Comparison of ENCODE assay signal across 22 cellular contexts in genomic region chr6:169857343-169858292, GRCh38.
DNase-seq lines count a peak whose midpoint lies in the region; ATAC-seq, FAIRE-seq and TF ChIP-seq lines count a peak whose summit lies in the region.
"Had no signal": no experiment of that assay in that cellular context is flagged by ENCODE, and none has a peak within 500 bp of the region (broad histone marks: within the 10 kb centered on the region; RNA-seq: fewer than 3 reads in every experiment).

No MANE protein-coding gene starts in this region.

- no peaks in the 10 kb centered on the region for H3K36me3 ChIP-seq in pancreas
- H3K36me3 ChIP-seq in upper lobe of left lung = no peaks in the 10 kb centered on the region

- no peaks in the 10 kb centered on the region for H3K27me3 ChIP-seq in pancreas
- H3K27me3 ChIP-seq in upper lobe of left lung = no peaks in the 10 kb centered on the region
- H3K27me3 ChIP-seq: BLaER1 had no signal

- intact Hi-C loops in pancreas (cut with DNase I) = no loop called here

- no peak for TF ChIP-seq EP300 in upper lobe of left lung (IDR thresholded peaks at IDR 0.05)

- ATAC-seq in left lobe of liver (no peak), pancreas (no peak), GM21737 (IDR thresholded peaks at IDR 0.05; ENCODE audit: unreplicated experiment) (no peak), upper lobe of left lung (ENCODE audit: low FRiP score in 2 of 2) (no peak)

- no peak overlapping the region for H3K27ac ChIP-seq in pancreas
- no peak overlapping the region for H3K27ac ChIP-seq in upper lobe of left lung
- H3K27ac ChIP-seq: BLaER1, GM23248, HL-60 had no signal

- no peak for TF ChIP-seq POLR2A in upper lobe of left lung (IDR thresholded peaks at IDR 0.05)

- H3K9me3 ChIP-seq in pancreas (no peaks in the 10 kb centered on the region), upper lobe of left lung (peaks cover 5 to 18% (median 12%) of the 10 kb centered on the region in 4 donors)

- no peaks in the 10 kb centered on the region for H3K4me1 ChIP-seq in pancreas
- H3K4me1 ChIP-seq in upper lobe of left lung = peaks cover 7 to 32% (median 19%) of the 10 kb centered on the region in 4 donors

- no peak overlapping the region for H3K4me3 ChIP-seq in pancreas
- no peak overlapping the region for H3K4me3 ChIP-seq in upper lobe of left lung
- H3K4me3 ChIP-seq: BLaER1, GM23248 had no signal

- DNase-seq in activated CD8-positive, alpha-beta memory T cell treated with anti-CD3 and anti-CD28 coated beads for 24 hours = peak; percentile 51
- no peak for DNase-seq in activated CD8-positive, alpha-beta memory T cell treated with anti-CD3 and anti-CD28 coated beads, Interleukin-2, amount 50 U/mL, for 4 hours
- peak; percentile 3 for DNase-seq in NAMALWA (ENCODE audit: low spot score)
- DNase-seq in left lobe of liver (ENCODE audit: low spot score) = peak; percentile 23
- DNase-seq in stimulated activated CD8-positive, alpha-beta memory T cell treated with anti-CD3 and anti-CD28 coated beads, Interleukin-4, amount 100 ng/mL, for 48 hours = peak; percentile 19
- no peak for DNase-seq in pancreas
- no peak for DNase-seq in upper lobe of left lung
- DNase-seq: CD8-positive, alpha-beta memory T cell; GF-D8; GM23248; HCEC 1CT; NCI-H187 treated with DMSO at 0.1 percent for 48 hours; NCI-H2171; NCI-H446; NCI-H69; NK-92 treated with Interleukin-12 subunit alpha and Interleukin-12 subunit beta, amount 100 ng/mL, for 24 hours had no signal

- no peak for FAIRE-seq in pancreas (lab: Jason Lieb, UNC)
- FAIRE-seq: GM12891, GM18507, HTR-8/SVneo had no signal

- WGBS in pancreas, 2 donors = 90 to 92% methylated on average over 19 of the region's 19 CpGs
- 92 to 99% methylated on average over 10 to 19 of the region's 19 CpGs for WGBS in upper lobe of left lung, 2 donors

- TF ChIP-seq CTCF in pancreas (IDR thresholded peaks at IDR 0.05) (no peak), upper lobe of left lung (IDR thresholded peaks at IDR 0.05) (no peak)

Comparison
In these comparisons a context has a peak if more than half of its experiments do, and no peak if none do; other contexts are left out.
1. DNase-seq: peak in activated CD8-positive, alpha-beta memory T cell treated with anti-CD3 and anti-CD28 coated beads for 24 hours (single experiment), NAMALWA (single experiment), left lobe of liver (single experiment) and stimulated activated CD8-positive, alpha-beta memory T cell treated with anti-CD3 and anti-CD28 coated beads, Interleukin-4, amount 100 ng/mL, for 48 hours (single experiment); none in activated CD8-positive, alpha-beta memory T cell treated with anti-CD3 and anti-CD28 coated beads, Interleukin-2, amount 50 U/mL, for 4 hours (single experiment), pancreas (0 of 6) and upper lobe of left lung (0 of 2).